ENCODE assay signal across 7 cellular contexts in genomic region chr19:58001895-58002369, GRCh38. TPM values are rescaled to one million over a fixed set of nuclear protein-coding genes. Genes with fewer than 3 reads are reported as not detected.
DNase-seq lines count a peak whose midpoint lies in the region; ATAC-seq and TF ChIP-seq lines count a peak whose summit lies in the region.

No MANE protein-coding gene starts in this region.

- H3K9me3 ChIP-seq in stomach = peaks cover 55 to 86% (median 68%) of the 10 kb centered on the region in 4 donors

- in situ Hi-C loops in astrocyte of the cerebellum (cut with HindIII; ENCODE audit: low sequenced_read_pairs) = no loop called here

- 4 to 7% (median 5%) methylated on average over 18 to 23 of the region's 23 CpGs for WGBS in stomach, 5 donors

- intact Hi-C loops in stomach (cut with DNase I; ENCODE audit: low total_unique reads) = no loop called here

- H3K36me3 ChIP-seq in stomach = peaks cover 33 to 75% (median 66%) of the 10 kb centered on the region in 4 donors

- ATAC-seq in GM18498 (IDR thresholded peaks at IDR 0.05; ENCODE audit: unreplicated experiment) = peak; percentile 16

- H3K27ac ChIP-seq in stomach = peak overlapping the region; percentile 93 to 96 (median 94)

- peak overlapping the region; percentile 65 for H3K4me3 ChIP-seq in astrocyte of the cerebellum (ENCODE audit: low read depth, low read length)
- H3K4me3 ChIP-seq in stomach = peak overlapping the region; percentile 80 to 96 (median 92)

- no peak for TF ChIP-seq POLR2A in stomach (IDR thresholded peaks at IDR 0.05)

- H3K4me1 ChIP-seq in stomach = peaks cover 4 to 35% (median 26%) of the 10 kb centered on the region in 4 donors

- no peak for TF ChIP-seq EP300 in stomach (IDR thresholded peaks at IDR 0.05)

- DNase-seq in HT1080 (ENCODE audit: low read depth) (peak; percentile 8), astrocyte of the cerebellum (ENCODE audit: low read depth) (no peak), iris pigment epithelial cell (ENCODE audit: low read depth) (peak; percentile 27), stomach (no peak), NCI-H2107 (lab: John Stamatoyannopoulos, UW) (no peak), SHP77 (lab: John Stamatoyannopoulos, UW) (no peak)

- TF ChIP-seq CTCF in astrocyte of the cerebellum (IDR thresholded peaks at IDR 0.05; ENCODE audit: low read depth, low read length, missing control alignments) = no peak
- no peak for TF ChIP-seq CTCF in stomach (IDR thresholded peaks at IDR 0.05)

- no peaks in the 10 kb centered on the region for H3K27me3 ChIP-seq in stomach

RNA-seq across cellular contexts. Expression of gene ZNF606, which starts 0.7 kb away (rescaled TPM):
- total RNA-seq in HT1080 (2014; rRNA removed; shearing (Covaris generic)) = 6.8 and 16.9 TPM in 2 replicates
- polyA plus RNA-seq in HT1080 (2015; cell fraction: cytosol; rRNA removed) = 4.3 and 4.6 TPM in 2 replicates
- polyA plus RNA-seq in HT1080 (2015; cell fraction: nucleus; rRNA removed) = 8.1 and 13.9 TPM in 2 replicates
- 10 to 100 TPM in 3 of 5 donors, 1 to 10 TPM in 2; 5.8 to 35.2 (median 18.0) TPM for total RNA-seq in stomach
- 1 to 10 TPM; 1.2 to 6.3 (median 5.2) TPM for polyA plus RNA-seq in stomach

RNA-seq across cellular contexts. Expression of gene C19orf18, which starts 27.6 kb away (rescaled TPM):
- total RNA-seq in HT1080 (2014; rRNA removed; shearing (Covaris generic)) = not detected in 2 replicates
- polyA plus RNA-seq in HT1080 (2015; cell fraction: cytosol; rRNA removed) = not detected in 2 replicates
- not detected in 2 replicates for polyA plus RNA-seq in HT1080 (2015; cell fraction: nucleus; rRNA removed)
- not detected for total RNA-seq in stomach
- 1 to 10 TPM; 2.1 to 4.0 (median 3.2) TPM for polyA plus RNA-seq in stomach

RNA-seq across cellular contexts. Expression of gene ZSCAN1, which starts 31.9 kb away (rescaled TPM):
- total RNA-seq in HT1080 (2014; rRNA removed; shearing (Covaris generic)) = not detected in 2 replicates
- not detected in 2 replicates for polyA plus RNA-seq in HT1080 (2015; cell fraction: cytosol; rRNA removed)
- not detected in 2 replicates for polyA plus RNA-seq in HT1080 (2015; cell fraction: nucleus; rRNA removed)
- total RNA-seq in stomach = under 1 TPM in 1 of 5 donors, not detected in 4; 0.92 TPM
- polyA plus RNA-seq in stomach = under 1 TPM in 2 of 3 donors, not detected in 1; 0.20 to 0.44 TPM

RNA-seq across cellular contexts. Expression of gene ZNF256, which starts 54.4 kb away (rescaled TPM):
- 5.0 and 5.4 TPM in 2 replicates for total RNA-seq in HT1080 (2014; rRNA removed; shearing (Covaris generic))
- 2.0 and 2.1 TPM in 2 replicates for polyA plus RNA-seq in HT1080 (2015; cell fraction: cytosol; rRNA removed)
- polyA plus RNA-seq in HT1080 (2015; cell fraction: nucleus; rRNA removed) = 4.4 and 4.9 TPM in 2 replicates
- 10 to 100 TPM in 1 of 5 donors, 1 to 10 TPM in 1, under 1 TPM in 1, not detected in 2; 0.89 to 15.4 (median 2.5) TPM for total RNA-seq in stomach
- 1 to 10 TPM; 1.4 to 3.5 (median 1.8) TPM for polyA plus RNA-seq in stomach

RNA-seq across cellular contexts. Expression of gene ZNF135, which starts 57.1 kb away (rescaled TPM):
- total RNA-seq in HT1080 (2014; rRNA removed; shearing (Covaris generic)) = 0.03 TPM in 1 of 2 replicates, not detected in the other
- polyA plus RNA-seq in HT1080 (2015; cell fraction: cytosol; rRNA removed) = not detected in 2 replicates
- not detected in 2 replicates for polyA plus RNA-seq in HT1080 (2015; cell fraction: nucleus; rRNA removed)
- 10 to 100 TPM in 1 of 5 donors, 1 to 10 TPM in 3, not detected in 1; 3.5 to 16.3 (median 7.6) TPM for total RNA-seq in stomach
- polyA plus RNA-seq in stomach = 1 to 10 TPM; 1.6 to 4.9 (median 2.7) TPM

Comparison
In these comparisons a context has a peak if more than half of its experiments do, and no peak if none do; other contexts are left out.
1. DNase-seq: peak in HT1080 (single experiment) and iris pigment epithelial cell (single experiment); none in astrocyte of the cerebellum (single experiment), stomach (single experiment), NCI-H2107 (single experiment) and SHP77 (0 of 2).